8 cellular contexts compared by ENCODE assay signal in genomic region chr17:15262291-15263205, GRCh38. TPM values are rescaled to one million over a fixed set of nuclear protein-coding genes. Genes with fewer than 3 reads are reported as not detected.
DNase-seq lines count a peak whose midpoint lies in the region; ATAC-seq and TF ChIP-seq lines count a peak whose summit lies in the region.

No MANE protein-coding gene starts in this region.

- peaks cover 13% of the 10 kb centered on the region for H3K4me1 Mint-ChIP-seq in activated naive CD4-positive, alpha-beta T cell treated with anti-CD3 and anti-CD28 coated beads, Interleukin-2, amount 50 U/mL, for 24 hours
- H3K4me1 Mint-ChIP-seq in activated naive CD8-positive, alpha-beta T cell treated with anti-CD3 and anti-CD28 coated beads, Interleukin-2, amount 50 U/mL, for 24 hours = peaks cover 16% of the 10 kb centered on the region

- peak overlapping the region; percentile 93 for H2AFZ ChIP-seq in osteoblast (ENCODE audit: low read length)

- peaks cover 39% of the 10 kb centered on the region for H3K27me3 Mint-ChIP-seq in activated naive CD4-positive, alpha-beta T cell treated with anti-CD3 and anti-CD28 coated beads, Interleukin-2, amount 50 U/mL, for 24 hours
- peaks cover 90% of the 10 kb centered on the region for H3K27me3 Mint-ChIP-seq in activated naive CD8-positive, alpha-beta T cell treated with anti-CD3 and anti-CD28 coated beads, Interleukin-2, amount 50 U/mL, for 24 hours

- H3K9me3 Mint-ChIP-seq in activated naive CD4-positive, alpha-beta T cell treated with anti-CD3 and anti-CD28 coated beads, Interleukin-2, amount 50 U/mL, for 24 hours = no peaks in the 10 kb centered on the region
- H3K9me3 Mint-ChIP-seq in activated naive CD8-positive, alpha-beta T cell treated with anti-CD3 and anti-CD28 coated beads, Interleukin-2, amount 50 U/mL, for 24 hours = no peaks in the 10 kb centered on the region

- ATAC-seq in activated naive CD8-positive, alpha-beta T cell treated with anti-CD3 and anti-CD28 coated beads, Interleukin-2, amount 50 U/mL, for 24 hours = peak; percentile 48
- no peak for ATAC-seq in GM18909 (IDR thresholded peaks at IDR 0.05; ENCODE audit: poor library complexity, unreplicated experiment)

- peak; percentile 29 for TF ChIP-seq CTCF in cardiac muscle cell (IDR thresholded peaks at IDR 0.05; ENCODE audit: low read depth, low read length)
- TF ChIP-seq CTCF in osteoblast (IDR thresholded peaks at IDR 0.05; ENCODE audit: extremely low read depth, low read depth, low read length) = no peak

- no peak overlapping the region for H3K27ac Mint-ChIP-seq in activated naive CD4-positive, alpha-beta T cell treated with anti-CD3 and anti-CD28 coated beads, Interleukin-2, amount 50 U/mL, for 24 hours
- H3K27ac Mint-ChIP-seq in activated naive CD8-positive, alpha-beta T cell treated with anti-CD3 and anti-CD28 coated beads, Interleukin-2, amount 50 U/mL, for 24 hours = no peak overlapping the region

- H3K27ac ChIP-seq in cardiac muscle cell (no peak overlapping the region), osteoblast (ENCODE audit: low read depth, low read length) (peak overlapping the region; percentile 90)

- peak overlapping the region; percentile 97 for H3K4me2 ChIP-seq in osteoblast (ENCODE audit: insufficient read depth, low read length)

- H3K36me3 Mint-ChIP-seq in activated naive CD4-positive, alpha-beta T cell treated with anti-CD3 and anti-CD28 coated beads, Interleukin-2, amount 50 U/mL, for 24 hours = no peaks in the 10 kb centered on the region
- no peaks in the 10 kb centered on the region for H3K36me3 Mint-ChIP-seq in activated naive CD8-positive, alpha-beta T cell treated with anti-CD3 and anti-CD28 coated beads, Interleukin-2, amount 50 U/mL, for 24 hours (ENCODE audit: low read depth)

- peak overlapping the region; percentile 23 for H3K4me3 Mint-ChIP-seq in activated naive CD4-positive, alpha-beta T cell treated with anti-CD3 and anti-CD28 coated beads, Interleukin-2, amount 50 U/mL, for 24 hours
- H3K4me3 Mint-ChIP-seq in activated naive CD8-positive, alpha-beta T cell treated with anti-CD3 and anti-CD28 coated beads, Interleukin-2, amount 50 U/mL, for 24 hours = peak overlapping the region; percentile 53

- H3K36me3 ChIP-seq in cardiac muscle cell (no peaks in the 10 kb centered on the region), osteoblast (ENCODE audit: insufficient read depth, low read length) (peaks cover 18% of the 10 kb centered on the region)

- DNase-seq in activated naive CD4-positive, alpha-beta T cell treated with anti-CD3 and anti-CD28 coated beads, Interleukin-2, amount 50 U/mL, for 16 hours = no peak
- DNase-seq in activated naive CD8-positive, alpha-beta T cell treated with anti-CD3 and anti-CD28 coated beads, Interleukin-2, amount 50 U/mL, for 24 hours = peak; percentile 25
- peak; percentile 57 to 89 for DNase-seq in cardiac muscle cell (ENCODE audit: low read depth in 1 of 2, low spot score in 1 of 2)
- peak; percentile 97 for DNase-seq in osteoblast (ENCODE audit: insufficient read length, low spot score, missing footprints)
- no peak for DNase-seq in NCI-H1694 (lab: John Stamatoyannopoulos, UW)
- DNase-seq in stimulated activated CD4-positive, alpha-beta T cell treated with anti-CD3 and anti-CD28 coated beads, Interleukin-4, amount 100 ng/mL, for 4 hours = no peak

- H4K20me1 ChIP-seq in osteoblast (ENCODE audit: insufficient read depth, low read length) = peaks cover 14% of the 10 kb centered on the region

- peaks cover 3% of the 10 kb centered on the region for H3K4me1 ChIP-seq in cardiac muscle cell (ENCODE audit: low read depth)
- H3K4me1 ChIP-seq in osteoblast (ENCODE audit: insufficient read depth, low read length) = peaks cover 38% of the 10 kb centered on the region

- H3K27me3 ChIP-seq in cardiac muscle cell = peaks cover 62% of the 10 kb centered on the region
- H3K27me3 ChIP-seq in osteoblast (ENCODE audit: insufficient read depth, low read length) = peaks cover 7% of the 10 kb centered on the region

- H3K79me2 ChIP-seq in osteoblast (ENCODE audit: insufficient read depth, low read length) = peaks cover 49% of the 10 kb centered on the region

- no peaks in the 10 kb centered on the region for H3K9me3 ChIP-seq in cardiac muscle cell (ENCODE audit: low read depth)
- no peaks in the 10 kb centered on the region for H3K9me3 ChIP-seq in osteoblast (ENCODE audit: low read depth, low read length)

- H3K4me3 ChIP-seq in cardiac muscle cell (peak overlapping the region; percentile 67), osteoblast (ENCODE audit: insufficient read depth, low read length) (peak overlapping the region; percentile 96)

RNA-seq across cellular contexts. Expression of gene PMP22, which starts 2.6 kb away (rescaled TPM):
- total RNA-seq in cardiac muscle cell = 13.9 and 22.4 TPM in 2 replicates
- 33.7 and 43.0 TPM in 2 replicates for polyA plus RNA-seq in cardiac muscle cell
- 151 and 163 TPM in 2 replicates for total RNA-seq in osteoblast

Comparison
In these comparisons a context has a peak if more than half of its experiments do, and no peak if none do; other contexts are left out.
1. DNase-seq: peak in activated naive CD8-positive, alpha-beta T cell treated with anti-CD3 and anti-CD28 coated beads, Interleukin-2, amount 50 U/mL, for 24 hours (single experiment), cardiac muscle cell (2 of 2) and osteoblast (single experiment); none in activated naive CD4-positive, alpha-beta T cell treated with anti-CD3 and anti-CD28 coated beads, Interleukin-2, amount 50 U/mL, for 16 hours (single experiment), NCI-H1694 (single experiment) and stimulated activated CD4-positive, alpha-beta T cell treated with anti-CD3 and anti-CD28 coated beads, Interleukin-4, amount 100 ng/mL, for 4 hours (0 of 2).